In genomic region chr1:36300526-36300925, GRCh38 we compare ENCODE assay signal across 8 cellular contexts. TPM values are rescaled to one million over a fixed set of nuclear protein-coding genes. Genes with fewer than 3 reads are reported as not detected.
DNase-seq lines count a peak whose midpoint lies in the region; ATAC-seq and TF ChIP-seq lines count a peak whose summit lies in the region.

No MANE protein-coding gene starts in this region.

- peak overlapping the region; percentile 12; the same call in 1 of the 2 replicates for H3K4me2 ChIP-seq in OCI-LY3 (ENCODE audit: low read length)

- no peaks in the 10 kb centered on the region for H3K27me3 Mint-ChIP-seq in CD4-positive, CD25-positive, alpha-beta regulatory T cell
- H3K27me3 Mint-ChIP-seq in osteocyte (ENCODE audit: unreplicated experiment) = no peaks in the 10 kb centered on the region

- DNase-seq in CD4-positive, CD25-positive, alpha-beta regulatory T cell = no peak
- DNase-seq in dorsolateral prefrontal cortex = no peak
- no peak for DNase-seq in osteocyte (ENCODE audit: extremely low spot score, unreplicated experiment)
- no peak for DNase-seq in activated gamma-delta T cell (lab: John Stamatoyannopoulos, UW)
- no peak for DNase-seq in NCI-H187 treated with DMSO at 0.1 percent for 48 hours (lab: John Stamatoyannopoulos, UW)
- no peak for DNase-seq in NCI-H146 (lab: John Stamatoyannopoulos, UW)

- H3K27ac Mint-ChIP-seq in CD4-positive, CD25-positive, alpha-beta regulatory T cell = peak overlapping the region; percentile 53 to 68 (median 61)
- H3K27ac Mint-ChIP-seq in osteocyte (ENCODE audit: unreplicated experiment) = peak overlapping the region; percentile 28

- intact Hi-C loops in dorsolateral prefrontal cortex (cut with DNase I) = loop anchor here in 1 of 2 donors (5.0 kb wide), 1 partner anchor 67 kb away; no protein-coding TSS in a partner anchor

- peaks cover 6 to 15% (median 9%) of the 10 kb centered on the region in 4 donors for H3K4me1 Mint-ChIP-seq in CD4-positive, CD25-positive, alpha-beta regulatory T cell
- H3K4me1 Mint-ChIP-seq in osteocyte (ENCODE audit: unreplicated experiment) = peaks cover 4% of the 10 kb centered on the region

- peak; percentile 62 to 65 for ATAC-seq in CD4-positive, CD25-positive, alpha-beta regulatory T cell (ENCODE audit: low read depth in 2 of 2)
- ATAC-seq in HG02840 (IDR thresholded peaks at IDR 0.05; ENCODE audit: low FRiP score, unreplicated experiment) = no peak

- no peaks in the 10 kb centered on the region for H3K4me1 ChIP-seq in CD4-positive, CD25-positive, alpha-beta regulatory T cell (ENCODE audit: control insufficient read depth, insufficient read depth, low read length, poor library complexity, severe bottlenecking)
- H3K4me1 ChIP-seq in OCI-LY3 (ENCODE audit: low read length) = peaks cover 54% of the 10 kb centered on the region

- H3K4me3 ChIP-seq in CD4-positive, CD25-positive, alpha-beta regulatory T cell (ENCODE audit: low read depth, low read length) = no peak overlapping the region
- H3K4me3 ChIP-seq in OCI-LY3 (ENCODE audit: low read length) (no peak overlapping the region), dorsolateral prefrontal cortex (no peak overlapping the region)

- H3K9me3 ChIP-seq in CD4-positive, CD25-positive, alpha-beta regulatory T cell (ENCODE audit: control insufficient read depth in 2 of 2, low read length in 2 of 2) = no peaks in the 10 kb centered on the region
- no peaks in the 10 kb centered on the region for H3K9me3 ChIP-seq in OCI-LY3 (ENCODE audit: insufficient read depth, low read length)

- no peak overlapping the region for H2AFZ ChIP-seq in OCI-LY3 (ENCODE audit: low read depth, low read length)

- H3K79me2 ChIP-seq in OCI-LY3 (ENCODE audit: low read length) = peaks cover 3% of the 10 kb centered on the region; the same call in 1 of the 2 replicates

- no peak overlapping the region for H3K9ac ChIP-seq in OCI-LY3 (ENCODE audit: low read length)

- H4K20me1 ChIP-seq in OCI-LY3 (ENCODE audit: insufficient read depth, low read length) = no peaks in the 10 kb centered on the region

- peaks cover 69% of the 10 kb centered on the region for H3K36me3 ChIP-seq in CD4-positive, CD25-positive, alpha-beta regulatory T cell (ENCODE audit: control insufficient read depth, insufficient read depth, low read length)
- peaks cover 26% of the 10 kb centered on the region for H3K36me3 ChIP-seq in OCI-LY3 (replicated peaks; ENCODE audit: low read depth, low read length)

- TF ChIP-seq CTCF in OCI-LY3 (IDR thresholded peaks at IDR 0.05; ENCODE audit: low read depth, low read length) (no peak), dorsolateral prefrontal cortex (IDR thresholded peaks at IDR 0.05 in 54 of 56, conservative IDR thresholded peaks at IDR 0.05 in 2 of 56; ENCODE audit: low read depth in 1 of 56, partially characterized antibody in 56 of 56) (no peak), osteocyte (IDR thresholded peaks at IDR 0.05) (no peak)

- peaks cover 32% of the 10 kb centered on the region for H3K36me3 Mint-ChIP-seq in CD4-positive, CD25-positive, alpha-beta regulatory T cell
- H3K36me3 Mint-ChIP-seq in osteocyte (ENCODE audit: unreplicated experiment) = peaks cover 41% of the 10 kb centered on the region

- H3K27me3 ChIP-seq in CD4-positive, CD25-positive, alpha-beta regulatory T cell (ENCODE audit: control insufficient read depth, insufficient read depth, low read length) = no peaks in the 10 kb centered on the region
- H3K27me3 ChIP-seq in OCI-LY3 (ENCODE audit: low read depth, low read length) (no peaks in the 10 kb centered on the region), dorsolateral prefrontal cortex (no peaks in the 10 kb centered on the region)

- H3K4me3 Mint-ChIP-seq in CD4-positive, CD25-positive, alpha-beta regulatory T cell = no peak overlapping the region
- H3K4me3 Mint-ChIP-seq in osteocyte (ENCODE audit: unreplicated experiment) = no peak overlapping the region

- no peaks in the 10 kb centered on the region for H3K9me3 Mint-ChIP-seq in CD4-positive, CD25-positive, alpha-beta regulatory T cell
- no peaks in the 10 kb centered on the region for H3K9me3 Mint-ChIP-seq in osteocyte (ENCODE audit: unreplicated experiment)

- no peak overlapping the region for H3K27ac ChIP-seq in CD4-positive, CD25-positive, alpha-beta regulatory T cell (ENCODE audit: insufficient read depth, low read length, poor library complexity, severe bottlenecking)
- H3K27ac ChIP-seq in OCI-LY3 (ENCODE audit: low read length) (peak overlapping the region; percentile 60), dorsolateral prefrontal cortex (peak overlapping the region in 32 of 59 donors; percentile 3 to 73 (median 48))

RNA-seq across cellular contexts. Expression of gene SH3D21, which starts 5.6 kb away (rescaled TPM):
- 3.2 TPM for total RNA-seq in CD4-positive, CD25-positive, alpha-beta regulatory T cell
- under 1 TPM; 0.26 to 0.42 (median 0.33) TPM for polyA plus RNA-seq in CD4-positive, CD25-positive, alpha-beta regulatory T cell
- total RNA-seq in dorsolateral prefrontal cortex = 10 to 100 TPM in 119 of 120 experiments, 1 to 10 TPM in 1; 6.5 to 40.5 (median 21.0) TPM
- 5.1 and 6.4 TPM in 2 replicates for total RNA-seq in osteocyte

RNA-seq across cellular contexts. Expression of gene EVA1B, which starts 22.9 kb away (rescaled TPM):
- total RNA-seq in CD4-positive, CD25-positive, alpha-beta regulatory T cell = 12.7 TPM
- polyA plus RNA-seq in CD4-positive, CD25-positive, alpha-beta regulatory T cell = 10 to 100 TPM in 3 of 4 donors, 1 to 10 TPM in 1; 8.7 to 18.0 (median 12.9) TPM
- 10 to 100 TPM in 5 of 120 experiments, 1 to 10 TPM in 115; 1.4 to 21.5 (median 4.7) TPM for total RNA-seq in dorsolateral prefrontal cortex
- total RNA-seq in osteocyte = 113 and 115 TPM in 2 replicates
